In the genomic region with DNA sequence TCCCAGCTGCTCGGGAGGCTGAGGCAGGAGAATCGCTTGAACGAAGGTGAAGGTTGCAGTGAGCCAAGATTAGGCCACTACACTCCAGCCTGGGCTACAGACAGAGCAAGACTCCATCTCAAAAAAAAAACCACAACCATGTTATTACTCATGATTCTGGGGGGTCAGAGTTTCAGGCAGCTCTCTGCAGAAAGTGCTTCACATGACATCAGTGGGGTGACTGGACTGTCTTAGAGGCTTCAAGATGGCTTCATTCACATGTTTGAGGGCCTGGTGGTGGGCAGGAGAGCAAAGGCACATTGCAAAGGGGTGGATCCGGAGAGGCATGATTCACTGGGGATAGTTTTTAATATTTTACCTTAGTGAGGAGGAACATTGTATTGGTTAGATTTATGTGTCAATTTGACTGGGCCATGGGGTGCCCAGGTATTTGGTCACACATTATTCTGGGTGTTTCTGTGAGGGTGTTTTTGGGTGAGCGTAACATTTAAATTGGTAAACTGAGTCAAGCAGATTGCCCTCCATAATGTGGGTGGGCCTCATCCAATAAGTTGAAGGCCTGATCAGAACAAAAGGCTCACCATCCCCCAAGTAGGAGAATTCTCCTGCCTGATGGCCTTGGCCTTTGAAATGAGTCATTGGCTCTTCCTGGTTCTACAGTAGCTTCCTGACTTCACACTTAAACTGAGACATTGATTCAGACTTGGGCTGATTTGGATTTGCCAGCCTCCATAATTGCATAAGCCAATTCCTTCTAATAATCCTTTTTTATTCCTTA, we compare ENCODE assay signal across 1 cellular context.
TF ChIP-seq lines count a peak whose summit lies in the region.

No MANE protein-coding gene starts in this region.

TF ChIP-seq in IMR-90, 13 proteins besides CTCF, POLR2A, EP300 and RAD21:
- TF ChIP-seq USF2 (IDR thresholded peaks at IDR 0.05; ENCODE audit: low read depth, low read length) = peak; percentile 40; the same call in 1 of the 2 replicates
- no peak for TF ChIP-seq CEBPB (IDR thresholded peaks at IDR 0.05; ENCODE audit: low read depth, low read length)
- no peak for TF ChIP-seq BHLHE40 (IDR thresholded peaks at IDR 0.05; ENCODE audit: low read depth, low read length)
- TF ChIP-seq MAFK (IDR thresholded peaks at IDR 0.05; ENCODE audit: low read depth, low read length) = no peak
- no peak for TF ChIP-seq MAZ (IDR thresholded peaks at IDR 0.05; ENCODE audit: borderline replicate concordance, low read depth, low read length)
- TF ChIP-seq SMC3 (IDR thresholded peaks at IDR 0.05; ENCODE audit: low read depth, low read length) = no peak
- no peak for TF ChIP-seq FOS (IDR thresholded peaks at IDR 0.05; ENCODE audit: low read depth, low read length)
- 0 out of 2 replicates have a peak, but pooled peaks have one; percentile 44 for TF ChIP-seq MXI1 (IDR thresholded peaks at IDR 0.05; ENCODE audit: borderline replicate concordance, low read depth, low read length)
- no peak for TF ChIP-seq CHD1 (IDR thresholded peaks at IDR 0.05; ENCODE audit: low read depth, low read length)
- TF ChIP-seq NFE2L2 (IDR thresholded peaks at IDR 0.05; ENCODE audit: low read depth, low read length) = no peak
